Comparison of ENCODE assay signal across 7 cellular contexts in the genomic region with DNA sequence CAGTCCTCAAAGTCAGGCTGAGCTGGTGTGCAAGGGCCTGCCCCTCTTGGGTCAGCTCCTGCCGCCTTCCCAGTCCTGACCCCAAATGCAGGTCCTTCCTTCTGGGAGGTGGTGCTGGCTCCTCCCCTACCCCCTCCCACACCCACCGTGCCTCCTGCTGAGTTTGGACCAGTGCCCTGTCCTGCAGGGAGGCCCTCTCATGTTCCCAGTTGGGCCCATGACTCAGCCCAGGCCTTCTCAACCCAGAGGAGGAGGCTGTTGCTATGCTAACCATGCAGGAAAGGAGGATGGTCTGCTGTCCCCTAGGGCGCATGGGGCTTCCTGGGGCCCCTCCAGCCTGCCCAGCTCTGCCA.
DNase-seq lines count a peak whose midpoint lies in the region.

No MANE protein-coding gene starts in this region.

- peak; percentile 62 for DNase-seq in GM03348 (ENCODE audit: low spot score)
- DNase-seq in NCI-H69 (lab: John Stamatoyannopoulos, UW): peak; percentile 77
- peak; percentile 60 for DNase-seq in epidermal melanocyte (ENCODE audit: insufficient read length, low spot score)
- DNase-seq in skeletal muscle cell (ENCODE audit: low read depth): peak; percentile 78
- DNase-seq in nucleus accumbens (lab: John Stamatoyannopoulos, UW): no peak
- DNase-seq in D341Med (ENCODE audit: low spot score): no peak
- DNase-seq in activated CD8-positive, alpha-beta memory T cell treated with anti-CD3 and anti-CD28 coated beads, Interleukin-2, amount 50 U/mL, for 48 hours: no peak

- H3K4me3 ChIP-seq in skeletal muscle cell (ENCODE audit: low read depth, low read length): no peak overlapping the region

Comparison
In these comparisons a context has a peak if more than half of its experiments do, and no peak if none do; other contexts are left out.
1. DNase-seq: peak in GM03348 (single experiment), NCI-H69 (single experiment), epidermal melanocyte (single experiment) and skeletal muscle cell (single experiment); none in nucleus accumbens (0 of 56), D341Med (single experiment) and activated CD8-positive, alpha-beta memory T cell treated with anti-CD3 and anti-CD28 coated beads, Interleukin-2, amount 50 U/mL, for 48 hours (single experiment).